10 cellular contexts compared by ENCODE assay signal in the genomic region with DNA sequence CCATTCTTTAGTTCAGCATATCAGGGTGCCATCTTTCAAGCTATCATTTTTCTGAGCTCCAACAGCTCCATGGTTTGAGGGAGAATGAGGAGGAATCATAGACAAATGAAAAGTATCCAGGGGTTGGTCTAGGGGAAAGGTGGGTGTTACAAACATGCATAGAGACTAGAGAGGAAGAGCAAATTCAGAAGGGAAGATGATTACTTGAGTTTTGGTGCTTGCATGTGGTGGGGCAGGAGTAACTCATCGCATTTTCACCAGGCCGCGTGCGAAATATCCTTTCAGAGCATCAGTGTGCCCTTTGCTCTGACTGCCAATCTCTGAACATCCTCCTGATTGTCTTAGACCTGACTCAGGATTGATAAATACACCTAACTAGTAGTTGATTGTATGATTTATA. TPM values are rescaled to one million over a fixed set of nuclear protein-coding genes. Genes with fewer than 3 reads are reported as not detected.
DNase-seq lines count a peak whose midpoint lies in the region; ATAC-seq and TF ChIP-seq lines count a peak whose summit lies in the region.
"Had no signal": no experiment of that assay in that cellular context is flagged by ENCODE, and none has a peak within 500 bp of the region (broad histone marks: within the 10 kb centered on the region; RNA-seq: fewer than 3 reads in every experiment).

No MANE protein-coding gene starts in this region.

- H3K36me3 ChIP-seq in OCI-LY7 (ENCODE audit: insufficient read depth, low read length) = no peaks in the 10 kb centered on the region
- no peaks in the 10 kb centered on the region for H3K36me3 ChIP-seq in left ventricle myocardium inferior

- POLR2A ChIA-PET in CD4-positive, alpha-beta T cell (lab: Charles Lee) = interaction anchor here (9.8 to 22.3 kb wide), 2 partner anchors 10 to 29 kb away, joined by 724 to 1427 read pairs; a partner anchor contains a TSS
- POLR2A ChIA-PET in OCI-LY7 (lab: Charles Lee) = interaction anchor here (7.1 to 27.1 kb wide), 2 partner anchors 7 to 27 kb away, joined by 67 to 494 read pairs; a partner anchor contains a TSS

- H3K27me3 Mint-ChIP-seq in CD4-positive, alpha-beta T cell = no peaks in the 10 kb centered on the region
- H3K27me3 Mint-ChIP-seq in progenitor cell of endocrine pancreas (peaks cover 6% of the 10 kb centered on the region), glutamatergic neuron (ENCODE audit: unreplicated experiment) (peaks cover 5% of the 10 kb centered on the region)

- CTCF ChIA-PET in CD4-positive, alpha-beta T cell (lab: Charles Lee) = interaction anchor here (1.0 kb wide), 1 partner anchor 112 kb away, joined by 3 read pairs; no protein-coding TSS in a partner anchor
- CTCF ChIA-PET in OCI-LY7 (lab: Charles Lee; ENCODE audit: unreplicated experiment) = no interaction called here

- H3K79me2 ChIP-seq in OCI-LY7 (ENCODE audit: insufficient read depth, low read depth, low read length) = peaks cover 61% of the 10 kb centered on the region; the same call in 1 of the 2 replicates

- no peaks in the 10 kb centered on the region for H3K9me2 ChIP-seq in OCI-LY7 (ENCODE audit: insufficient read depth, low read length)

- no peaks in the 10 kb centered on the region for H3K9me3 ChIP-seq in CD4-positive, alpha-beta T cell (ENCODE audit: control insufficient read depth, low read length)
- no peaks in the 10 kb centered on the region for H3K9me3 ChIP-seq in OCI-LY7 (ENCODE audit: low read length)
- H3K9me3 ChIP-seq in left ventricle myocardium inferior (replicated peaks) = no peaks in the 10 kb centered on the region

- H3K4me1 ChIP-seq in OCI-LY7 (ENCODE audit: insufficient read depth, low read length, poor library complexity, severe bottlenecking) (peaks cover 95% of the 10 kb centered on the region), left ventricle myocardium inferior (no peaks in the 10 kb centered on the region)

- intact Hi-C loops in CD4-positive, alpha-beta T cell (cut with DNase I, micrococcal nuclease) = loop anchor here in 1 of 2 experiments (5.0 kb wide), 2 partner anchors 48 to 112 kb away; no protein-coding TSS in a partner anchor
- intact Hi-C loops in OCI-LY7 (cut with micrococcal nuclease; ENCODE audit: unreplicated experiment) = no loop called here
- intact Hi-C loops in left ventricle myocardium inferior (cut with micrococcal nuclease) = no loop called here

- H3K4me3 ChIP-seq in OCI-LY7 (ENCODE audit: low read depth, low read length, poor library complexity, severe bottlenecking) (peak overlapping the region; percentile 40), skin epidermis (no peak overlapping the region), left ventricle myocardium inferior (no peak overlapping the region)

- peak overlapping the region; percentile 29; the same call in 1 of the 2 replicates for H2AFZ ChIP-seq in OCI-LY7 (ENCODE audit: low read length)

- DNase-seq in CD4-positive, alpha-beta T cell = peak in 3 of 10 experiments; percentile 16 to 35 (median 24)
- no peak for DNase-seq in OCI-LY7 (ENCODE audit: low spot score)
- DNase-seq in activated naive CD4-positive, alpha-beta T cell treated with anti-CD3 and anti-CD28 coated beads, Interleukin-2, amount 50 U/mL, for 72 hours (ENCODE audit: low spot score in 2 of 2) = peak; percentile 38 to 56
- no peak for DNase-seq in progenitor cell of endocrine pancreas (ENCODE audit: low spot score, unreplicated experiment)
- DNase-seq in glutamatergic neuron = no peak
- DNase-seq in left ventricle myocardium inferior = no peak
- DNase-seq: NCI-H446 had no signal

- H3K36me3 Mint-ChIP-seq in CD4-positive, alpha-beta T cell (ENCODE audit: low read depth) = peaks cover 5% of the 10 kb centered on the region
- H3K36me3 Mint-ChIP-seq in activated naive CD4-positive, alpha-beta T cell treated with anti-CD3 and anti-CD28 coated beads, Interleukin-2, amount 50 U/mL, for 72 hours = peaks cover 5 to 10% of the 10 kb centered on the region in 2 donors
- H3K36me3 Mint-ChIP-seq in progenitor cell of endocrine pancreas (ENCODE audit: insufficient read depth) = no peaks in the 10 kb centered on the region
- H3K36me3 Mint-ChIP-seq in glutamatergic neuron (ENCODE audit: unreplicated experiment) = no peaks in the 10 kb centered on the region

- H3K4me3 Mint-ChIP-seq in CD4-positive, alpha-beta T cell = peak overlapping the region; percentile 70
- H3K4me3 Mint-ChIP-seq in progenitor cell of endocrine pancreas (ENCODE audit: low read depth) (no peak overlapping the region), glutamatergic neuron (ENCODE audit: unreplicated experiment) (no peak overlapping the region)

- no peaks in the 10 kb centered on the region for H4K20me1 ChIP-seq in OCI-LY7 (ENCODE audit: insufficient read depth, low read length)

- H3K9me3 Mint-ChIP-seq in CD4-positive, alpha-beta T cell = no peaks in the 10 kb centered on the region
- H3K9me3 Mint-ChIP-seq in activated naive CD4-positive, alpha-beta T cell treated with anti-CD3 and anti-CD28 coated beads, Interleukin-2, amount 50 U/mL, for 72 hours = no peaks in the 10 kb centered on the region
- no peaks in the 10 kb centered on the region for H3K9me3 Mint-ChIP-seq in progenitor cell of endocrine pancreas (ENCODE audit: low read depth)
- peaks cover 3% of the 10 kb centered on the region for H3K9me3 Mint-ChIP-seq in glutamatergic neuron (ENCODE audit: unreplicated experiment)

- peaks cover 75% of the 10 kb centered on the region for H3K4me1 Mint-ChIP-seq in CD4-positive, alpha-beta T cell (ENCODE audit: low read depth)
- H3K4me1 Mint-ChIP-seq in progenitor cell of endocrine pancreas (ENCODE audit: low read depth) = peaks cover 10% of the 10 kb centered on the region
- peaks cover 13% of the 10 kb centered on the region for H3K4me1 Mint-ChIP-seq in glutamatergic neuron (ENCODE audit: low read depth, unreplicated experiment)

- H3K27me3 ChIP-seq in CD4-positive, alpha-beta T cell (ENCODE audit: control insufficient read depth, insufficient read depth, low read length) = no peaks in the 10 kb centered on the region
- H3K27me3 ChIP-seq in left ventricle myocardium inferior (ENCODE audit: low read depth) = no peaks in the 10 kb centered on the region

- H3K4me2 ChIP-seq in OCI-LY7 (ENCODE audit: low read length) = peak overlapping the region; percentile 70

- no peak for TF ChIP-seq CTCF in CD4-positive, alpha-beta T cell (IDR thresholded peaks at IDR 0.05)
- TF ChIP-seq CTCF in OCI-LY7 (conservative IDR thresholded peaks at IDR 0.05; ENCODE audit: low read length) (no peak), progenitor cell of endocrine pancreas (IDR thresholded peaks at IDR 0.05; ENCODE audit: unreplicated experiment) (no peak), glutamatergic neuron (IDR thresholded peaks at IDR 0.05; ENCODE audit: partially characterized antibody, unreplicated experiment) (no peak), left ventricle myocardium inferior (IDR thresholded peaks at IDR 0.05; ENCODE audit: borderline replicate concordance) (no peak)

- H3K27ac Mint-ChIP-seq in CD4-positive, alpha-beta T cell = peak overlapping the region; percentile 94
- H3K27ac Mint-ChIP-seq in activated naive CD4-positive, alpha-beta T cell treated with anti-CD3 and anti-CD28 coated beads, Interleukin-2, amount 50 U/mL, for 72 hours = peak overlapping the region; percentile 90 to 93
- H3K27ac Mint-ChIP-seq in progenitor cell of endocrine pancreas (no peak overlapping the region), glutamatergic neuron (ENCODE audit: unreplicated experiment) (no peak overlapping the region)

- no peak for ATAC-seq in CD4-positive, alpha-beta T cell (ENCODE audit: poor library complexity)
- ATAC-seq in activated naive CD4-positive, alpha-beta T cell treated with anti-CD3 and anti-CD28 coated beads, Interleukin-2, amount 50 U/mL, for 72 hours = peak; percentile 41 to 52
- no peak for ATAC-seq in GM18907 (IDR thresholded peaks at IDR 0.05; ENCODE audit: unreplicated experiment)

- peak overlapping the region; percentile 94 for H3K27ac ChIP-seq in CD4-positive, alpha-beta T cell (ENCODE audit: low read depth, low read length)
- H3K27ac ChIP-seq in OCI-LY7 (ENCODE audit: low read depth, low read length, poor library complexity, severe bottlenecking) (peak overlapping the region; percentile 92), skin epidermis (peak overlapping the region in 14 of 21 experiments; percentile 33 to 92 (median 72)), left ventricle myocardium inferior (replicated peaks) (no peak overlapping the region)

- no TSS peak for BruUV-seq in OCI-LY7 (replicated peaks; lab: Mats Ljungman, UMichigan)

RNA-seq across cellular contexts. Expression of a gene that starts 7.7 kb away (rescaled TPM):
- 10 to 100 TPM; 15.0 to 15.8 TPM for total RNA-seq in CD4-positive, alpha-beta T cell
- 8.0 and 10.3 TPM in 2 replicates for total RNA-seq in OCI-LY7 (2014; rRNA removed; shearing (Covaris generic))
- total RNA-seq in OCI-LY7 (2022) (25.7 and 27.8 TPM in 2 replicates), progenitor cell of endocrine pancreas (13.2 and 14.4 TPM in 2 replicates), glutamatergic neuron (ENCODE audit: unreplicated experiment) (11.0 TPM), left ventricle myocardium inferior (12.0 TPM)
- 10 to 100 TPM; 12.4 to 15.0 TPM for total RNA-seq in activated naive CD4-positive, alpha-beta T cell treated with anti-CD3 and anti-CD28 coated beads, Interleukin-2, amount 50 U/mL, for 72 hours

RNA-seq across cellular contexts. Expression of a gene that starts 28.3 kb away (rescaled TPM):
- 10 to 100 TPM; 67.3 to 68.3 TPM for total RNA-seq in CD4-positive, alpha-beta T cell
- 118 and 136 TPM in 2 replicates for total RNA-seq in OCI-LY7 (2014; rRNA removed; shearing (Covaris generic))
- total RNA-seq in OCI-LY7 (2022) (69.2 and 78.0 TPM in 2 replicates), progenitor cell of endocrine pancreas (26.8 and 28.4 TPM in 2 replicates), glutamatergic neuron (ENCODE audit: unreplicated experiment) (35.2 TPM), left ventricle myocardium inferior (12.8 TPM)
- total RNA-seq in activated naive CD4-positive, alpha-beta T cell treated with anti-CD3 and anti-CD28 coated beads, Interleukin-2, amount 50 U/mL, for 72 hours = 10 to 100 TPM; 14.2 to 19.5 TPM

RNA-seq across cellular contexts. Expression of a gene that starts 51.8 kb away (rescaled TPM):
- under 1 TPM; 0.08 to 0.11 TPM for total RNA-seq in CD4-positive, alpha-beta T cell
- not detected in 2 replicates for total RNA-seq in OCI-LY7 (2014; rRNA removed; shearing (Covaris generic))
- total RNA-seq in OCI-LY7 (2022) = not detected in 2 replicates
- total RNA-seq in activated naive CD4-positive, alpha-beta T cell treated with anti-CD3 and anti-CD28 coated beads, Interleukin-2, amount 50 U/mL, for 72 hours = not detected
- total RNA-seq in progenitor cell of endocrine pancreas = 0.13 TPM in 1 of 2 replicates, not detected in the other
- total RNA-seq in glutamatergic neuron (ENCODE audit: unreplicated experiment) = not detected
- total RNA-seq in left ventricle myocardium inferior = 0.63 TPM
- total RNA-seq: G401 had no signal

Comparison
In these comparisons a context has a peak if more than half of its experiments do, and no peak if none do; other contexts are left out.
1. ATAC-seq: peak in activated naive CD4-positive, alpha-beta T cell treated with anti-CD3 and anti-CD28 coated beads, Interleukin-2, amount 50 U/mL, for 72 hours (2 of 2); none in CD4-positive, alpha-beta T cell (single experiment) and GM18907 (single experiment).
2. DNase-seq: peak in activated naive CD4-positive, alpha-beta T cell treated with anti-CD3 and anti-CD28 coated beads, Interleukin-2, amount 50 U/mL, for 72 hours (2 of 2); none in OCI-LY7 (single experiment), progenitor cell of endocrine pancreas (single experiment), glutamatergic neuron (single experiment) and left ventricle myocardium inferior (single experiment).
3. H3K27ac Mint-ChIP-seq: peak in CD4-positive, alpha-beta T cell (single experiment) and activated naive CD4-positive, alpha-beta T cell treated with anti-CD3 and anti-CD28 coated beads, Interleukin-2, amount 50 U/mL, for 72 hours (2 of 2); none in progenitor cell of endocrine pancreas (single experiment) and glutamatergic neuron (single experiment).